Comparison of ENCODE assay signal across 8 cellular contexts in genomic region chr1:161013104-161013590, GRCh38. TPM values are rescaled to one million over a fixed set of nuclear protein-coding genes. Genes with fewer than 3 reads are reported as not detected.
A peak's percentile ranks its signal among the peaks of the same experiment; 100 is the strongest.
DNase-seq lines count a peak whose midpoint lies in the region; TF ChIP-seq lines count a peak whose summit lies in the region.

No MANE protein-coding gene starts in this region.

- H3K9ac ChIP-seq in smooth muscle cell (ENCODE audit: low read depth), result peak overlapping the region; percentile 38

- TF ChIP-seq CTCF in smooth muscle cell (IDR thresholded peaks at IDR 0.05; ENCODE audit: borderline replicate concordance, insufficient read depth, poor library complexity, severe bottlenecking), result no peak

- 13% methylated on average over 1 of the region's 1 CpG for WGBS in smooth muscle cell (ENCODE audit: low lambda C conversion rate)

- peaks cover 25% of the 10 kb centered on the region for H3K4me1 Mint-ChIP-seq in activated naive CD4-positive, alpha-beta T cell treated with anti-CD3 and anti-CD28 coated beads, Interleukin-2, amount 10 ng/mL, durations not matched to agents 7 days and 5 days

- H3K4me2 ChIP-seq in smooth muscle cell, result peak overlapping the region; percentile 78

- H3K36me3 Mint-ChIP-seq in activated naive CD4-positive, alpha-beta T cell treated with anti-CD3 and anti-CD28 coated beads, Interleukin-2, amount 10 ng/mL, durations not matched to agents 7 days and 5 days, result peaks cover 2% of the 10 kb centered on the region

- H3K27ac Mint-ChIP-seq in activated naive CD4-positive, alpha-beta T cell treated with anti-CD3 and anti-CD28 coated beads, Interleukin-2, amount 10 ng/mL, durations not matched to agents 7 days and 5 days, result peak overlapping the region; percentile 96

- H3K9me3 ChIP-seq in SJSA1 (replicated peaks) (no peaks in the 10 kb centered on the region), smooth muscle cell (replicated peaks; ENCODE audit: low read depth) (no peaks in the 10 kb centered on the region)

- H3K4me3 ChIP-seq in SJSA1, result no peak overlapping the region
- peak overlapping the region; percentile 28 for H3K4me3 ChIP-seq in smooth muscle cell

- H3F3A ChIP-seq in smooth muscle cell (ENCODE audit: low read depth), result peaks cover 3% of the 10 kb centered on the region

- no peaks in the 10 kb centered on the region for H3K27me3 Mint-ChIP-seq in activated naive CD4-positive, alpha-beta T cell treated with anti-CD3 and anti-CD28 coated beads, Interleukin-2, amount 10 ng/mL, durations not matched to agents 7 days and 5 days

- H3K79me2 ChIP-seq in smooth muscle cell (ENCODE audit: low read depth), result peaks cover 60% of the 10 kb centered on the region

- DNase-seq in activated naive CD4-positive, alpha-beta T cell treated with anti-CD3 and anti-CD28 coated beads, Interleukin-2, amount 10 ng/mL, durations not matched to agents 7 days and 5 days, result no peak
- DNase-seq in activated naive CD4-positive, alpha-beta T cell treated with anti-CD3 and anti-CD28 coated beads, Interleukin-2, amount 50 U/mL, for 16 hours, result no peak
- DNase-seq in SJSA1 (ENCODE audit: low read depth in 1 of 2, low spot score in 2 of 2) (peak; percentile 25 to 56), glomerular visceral epithelial cell (ENCODE audit: extremely low spot score) (peak; percentile 24), smooth muscle cell (lab: John Stamatoyannopoulos, UW; ENCODE audit: unreplicated experiment) (no peak), NCI-H2196 (lab: John Stamatoyannopoulos, UW; ENCODE audit: unreplicated experiment) (no peak), A172 (ENCODE audit: low spot score) (no peak)
- no peak for DNase-seq in activated effector memory CD4-positive, alpha-beta T cell treated with anti-CD3 and anti-CD28 coated beads, Interleukin-2, amount 50 U/mL, for 16 hours

- H3K36me3 ChIP-seq in SJSA1 (no peaks in the 10 kb centered on the region), smooth muscle cell (ENCODE audit: low read depth) (no peaks in the 10 kb centered on the region)

- peak overlapping the region; percentile 68 for H3K4me3 Mint-ChIP-seq in activated naive CD4-positive, alpha-beta T cell treated with anti-CD3 and anti-CD28 coated beads, Interleukin-2, amount 10 ng/mL, durations not matched to agents 7 days and 5 days

- H3K9me3 Mint-ChIP-seq in activated naive CD4-positive, alpha-beta T cell treated with anti-CD3 and anti-CD28 coated beads, Interleukin-2, amount 10 ng/mL, durations not matched to agents 7 days and 5 days, result no peaks in the 10 kb centered on the region

- CTCF ChIA-PET in activated naive CD4-positive, alpha-beta T cell treated with anti-CD3 and anti-CD28 coated beads, Interleukin-2, amount 10 ng/mL, durations not matched to agents 7 days and 5 days (lab: Charles Lee), result interaction anchor here (0.7 to 1.8 kb wide), 4 partner anchors 9 to 84 kb away, joined by 3 to 14 read pairs (median 3); no protein-coding TSS in a partner anchor

- H4K20me1 ChIP-seq in smooth muscle cell (ENCODE audit: low read depth), result peaks cover 16% of the 10 kb centered on the region

- H3K27ac ChIP-seq in SJSA1 (peak overlapping the region; percentile 75), smooth muscle cell (ENCODE audit: low read depth) (peak overlapping the region; percentile 96)

- H3K27me3 ChIP-seq in SJSA1 (replicated peaks) (no peaks in the 10 kb centered on the region), smooth muscle cell (ENCODE audit: low read depth) (no peaks in the 10 kb centered on the region)

- H3K4me1 ChIP-seq in SJSA1 (replicated peaks) (peaks cover 16% of the 10 kb centered on the region), smooth muscle cell (ENCODE audit: low read depth) (peaks cover 13% of the 10 kb centered on the region)

- peak overlapping the region; percentile 36 for H2AFZ ChIP-seq in smooth muscle cell (ENCODE audit: low read depth)

RNA-seq across cellular contexts. Expression of gene F11R, which starts 7.8 kb away (rescaled TPM):
- 3.2 and 4.5 TPM in 2 replicates for total RNA-seq in SJSA1 (2014; rRNA removed; shearing (Covaris generic))
- total RNA-seq in smooth muscle cell, result 57.8 and 62.5 TPM in 2 replicates
- polyA plus RNA-seq in smooth muscle cell, result 26.4 and 35.6 TPM in 2 replicates
- 7.3 and 9.2 TPM in 2 replicates for total RNA-seq in A172 (2014; rRNA removed; shearing (Covaris generic))

RNA-seq across cellular contexts. Expression of gene TSTD1, which starts 25.6 kb away (rescaled TPM):
- total RNA-seq in SJSA1 (2014; rRNA removed; shearing (Covaris generic)), result 3.1 TPM in 1 of 2 replicates, not detected in the other
- total RNA-seq in smooth muscle cell, result 11.5 and 48.0 TPM in 2 replicates
- polyA plus RNA-seq in smooth muscle cell, result 26.0 and 63.2 TPM in 2 replicates
- total RNA-seq in A172 (2014; rRNA removed; shearing (Covaris generic)), result not detected in 2 replicates

RNA-seq across cellular contexts. Expression of gene USF1, which starts 32.6 kb away (rescaled TPM):
- 63.2 and 68.1 TPM in 2 replicates for total RNA-seq in SJSA1 (2014; rRNA removed; shearing (Covaris generic))
- 47.0 and 51.7 TPM in 2 replicates for total RNA-seq in smooth muscle cell
- 18.2 and 20.0 TPM in 2 replicates for polyA plus RNA-seq in smooth muscle cell
- 79.9 and 107 TPM in 2 replicates for total RNA-seq in A172 (2014; rRNA removed; shearing (Covaris generic))

RNA-seq across cellular contexts. Expression of gene ARHGAP30, which starts 56.5 kb away (rescaled TPM):
- total RNA-seq in SJSA1 (2014; rRNA removed; shearing (Covaris generic)), result not detected in 2 replicates
- 0.90 and 1.2 TPM in 2 replicates for total RNA-seq in smooth muscle cell
- polyA plus RNA-seq in smooth muscle cell, result 0.13 and 1.1 TPM in 2 replicates
- 0.07 and 0.38 TPM in 2 replicates for total RNA-seq in A172 (2014; rRNA removed; shearing (Covaris generic))

RNA-seq across cellular contexts. Expression of gene ITLN2, which starts 58.5 kb away (rescaled TPM):
- not detected in 2 replicates for total RNA-seq in SJSA1 (2014; rRNA removed; shearing (Covaris generic))
- total RNA-seq in smooth muscle cell, result not detected in 2 replicates
- polyA plus RNA-seq in smooth muscle cell, result not detected in 2 replicates
- not detected in 2 replicates for total RNA-seq in A172 (2014; rRNA removed; shearing (Covaris generic))

Comparison
In these comparisons a context has a peak if more than half of its experiments do, and no peak if none do; other contexts are left out.
1. DNase-seq: peak in SJSA1 (2 of 2) and glomerular visceral epithelial cell (single experiment); none in activated naive CD4-positive, alpha-beta T cell treated with anti-CD3 and anti-CD28 coated beads, Interleukin-2, amount 10 ng/mL, durations not matched to agents 7 days and 5 days (single experiment), activated naive CD4-positive, alpha-beta T cell treated with anti-CD3 and anti-CD28 coated beads, Interleukin-2, amount 50 U/mL, for 16 hours (single experiment), smooth muscle cell (single experiment), NCI-H2196 (single experiment), A172 (single experiment) and activated effector memory CD4-positive, alpha-beta T cell treated with anti-CD3 and anti-CD28 coated beads, Interleukin-2, amount 50 U/mL, for 16 hours (single experiment).